In genomic region chr5:35826561-35826960, GRCh38 we compare ENCODE assay signal across 20 cellular contexts. TPM values are rescaled to one million over a fixed set of nuclear protein-coding genes. Genes with fewer than 3 reads are reported as not detected.
DNase-seq lines count a peak whose midpoint lies in the region; ATAC-seq lines count a peak whose summit lies in the region.
"Had no signal": no experiment of that assay in that cellular context is flagged by ENCODE, and none has a peak within 500 bp of the region (broad histone marks: within the 10 kb centered on the region; RNA-seq: fewer than 3 reads in every experiment).

No MANE protein-coding gene starts in this region.

- H3K4me1 Mint-ChIP-seq in activated T-helper 1 cell treated with anti-CD3 and anti-CD28 coated beads, Interleukin-12 subunit alpha, Interleukin-12 subunit beta, Interleukin-2, Interleukin-4 antibody, amounts not matched to agents 30 ng/mL and 10 ng/mL and 1 ng/mL, durations not matched to agents 14 hours and 24 hours and 36 hours (ENCODE audit: low read depth) = peaks cover 91% of the 10 kb centered on the region
- H3K4me1 Mint-ChIP-seq in effector memory CD8-positive, alpha-beta T cell (ENCODE audit: low read depth in 2 of 2) = peaks cover 56% of the 10 kb centered on the region in 2 donors

- H3K4me3 Mint-ChIP-seq in activated T-helper 1 cell treated with anti-CD3 and anti-CD28 coated beads, Interleukin-12 subunit alpha, Interleukin-12 subunit beta, Interleukin-2, Interleukin-4 antibody, amounts not matched to agents 30 ng/mL and 10 ng/mL and 1 ng/mL, durations not matched to agents 14 hours and 24 hours and 36 hours = peak overlapping the region; percentile 55
- peak overlapping the region; percentile 9 to 36 for H3K4me3 Mint-ChIP-seq in effector memory CD8-positive, alpha-beta T cell
- H3K4me3 Mint-ChIP-seq: HFFc6 had no signal

- no peaks in the 10 kb centered on the region for H3K27me3 Mint-ChIP-seq in activated T-helper 1 cell treated with anti-CD3 and anti-CD28 coated beads, Interleukin-12 subunit alpha, Interleukin-12 subunit beta, Interleukin-2, Interleukin-4 antibody, amounts not matched to agents 30 ng/mL and 10 ng/mL and 1 ng/mL, durations not matched to agents 14 hours and 24 hours and 36 hours (ENCODE audit: insufficient read depth)
- no peaks in the 10 kb centered on the region for H3K27me3 Mint-ChIP-seq in effector memory CD8-positive, alpha-beta T cell

- peak overlapping the region; percentile 93 for H3K27ac Mint-ChIP-seq in activated T-helper 1 cell treated with anti-CD3 and anti-CD28 coated beads, Interleukin-12 subunit alpha, Interleukin-12 subunit beta, Interleukin-2, Interleukin-4 antibody, amounts not matched to agents 30 ng/mL and 10 ng/mL and 1 ng/mL, durations not matched to agents 14 hours and 24 hours and 36 hours
- peak overlapping the region; percentile 60 to 86 for H3K27ac Mint-ChIP-seq in effector memory CD8-positive, alpha-beta T cell
- H3K27ac Mint-ChIP-seq: HFFc6 had no signal

- peak; percentile 47 for DNase-seq in stimulated activated CD4-positive, alpha-beta T cell treated with anti-CD3 and anti-CD28 coated beads, Interleukin-4, amount 100 ng/mL, for 24 hours
- DNase-seq in stimulated activated CD4-positive, alpha-beta T cell treated with anti-CD3 and anti-CD28 coated beads, Interleukin-2, amount 100 ng/mL, for 48 hours = no peak
- DNase-seq in activated T-helper 1 cell treated with anti-CD3 and anti-CD28 coated beads, Interleukin-12 subunit alpha, Interleukin-12 subunit beta, Interleukin-2, Interleukin-4 antibody, amounts not matched to agents 30 ng/mL and 10 ng/mL and 1 ng/mL, durations not matched to agents 14 hours and 24 hours and 36 hours (ENCODE audit: low spot score) = no peak
- no peak for DNase-seq in effector memory CD8-positive, alpha-beta T cell
- no peak for DNase-seq in stimulated activated CD8-positive, alpha-beta memory T cell treated with anti-CD3 and anti-CD28 coated beads, Interleukin-4, amount 100 ng/mL, for 48 hours
- DNase-seq in KBM-7 = no peak
- DNase-seq: activated effector memory CD4-positive, alpha-beta T cell treated with anti-CD3 and anti-CD28 coated beads, Interleukin-2, amount 50 U/mL, for 16 hours; DMS53; effector CD8-positive, alpha-beta T cell; gastrocnemius medialis; GF-D8; HFFc6; hypothalamus; NCI-H146; retina; SW 1271; thyroid gland had no signal

- in situ Hi-C loops in KBM-7 (cut with MboI; ENCODE audit: low pct_unique_long_range_greater_than_20kb, low sequenced_read_pairs) = no loop called here

- intact Hi-C loops in activated T-helper 1 cell treated with anti-CD3 and anti-CD28 coated beads, Interleukin-12 subunit alpha, Interleukin-12 subunit beta, Interleukin-2, Interleukin-4 antibody, amounts not matched to agents 30 ng/mL and 10 ng/mL and 1 ng/mL, durations not matched to agents 14 hours and 24 hours and 36 hours (cut with micrococcal nuclease) = no loop called here

- no peak for ATAC-seq in effector memory CD8-positive, alpha-beta T cell (replicated peaks)
- no peak for ATAC-seq in HG03342 (IDR thresholded peaks at IDR 0.05; ENCODE audit: unreplicated experiment)
- ATAC-seq: gastrocnemius medialis, HepG2, Right ventricle myocardium inferior had no signal

- H3K36me3 Mint-ChIP-seq in activated T-helper 1 cell treated with anti-CD3 and anti-CD28 coated beads, Interleukin-12 subunit alpha, Interleukin-12 subunit beta, Interleukin-2, Interleukin-4 antibody, amounts not matched to agents 30 ng/mL and 10 ng/mL and 1 ng/mL, durations not matched to agents 14 hours and 24 hours and 36 hours (ENCODE audit: low read depth) = peaks cover 5% of the 10 kb centered on the region
- H3K36me3 Mint-ChIP-seq in effector memory CD8-positive, alpha-beta T cell (ENCODE audit: insufficient read depth) = peaks cover 8% of the 10 kb centered on the region

- no peaks in the 10 kb centered on the region for H3K9me3 Mint-ChIP-seq in activated T-helper 1 cell treated with anti-CD3 and anti-CD28 coated beads, Interleukin-12 subunit alpha, Interleukin-12 subunit beta, Interleukin-2, Interleukin-4 antibody, amounts not matched to agents 30 ng/mL and 10 ng/mL and 1 ng/mL, durations not matched to agents 14 hours and 24 hours and 36 hours
- H3K9me3 Mint-ChIP-seq in effector memory CD8-positive, alpha-beta T cell = no peaks in the 10 kb centered on the region
- H3K9me3 Mint-ChIP-seq: HFFc6 had no signal

RNA-seq across cellular contexts. Expression of gene IL7R, which starts 30.1 kb away (rescaled TPM):
- 47.2 and 50.8 TPM in 2 replicates for total RNA-seq in activated T-helper 1 cell treated with anti-CD3 and anti-CD28 coated beads, Interleukin-12 subunit alpha, Interleukin-12 subunit beta, Interleukin-2, Interleukin-4 antibody, amounts not matched to agents 30 ng/mL and 10 ng/mL and 1 ng/mL, durations not matched to agents 14 hours and 24 hours and 36 hours
- total RNA-seq: HepG2 had no signal
